1 cellular context compared by ENCODE assay signal in genomic region chr11:66600219-66600923, GRCh38.
TF ChIP-seq lines count a peak whose summit lies in the region.

No MANE protein-coding gene starts in this region.

TF ChIP-seq in GM12878, 131 proteins besides CTCF, POLR2A, EP300 and RAD21:
- TF ChIP-seq SPI1 (IDR thresholded peaks at IDR 0.05; ENCODE audit: borderline replicate concordance, insufficient read depth, low read depth, low read length) = peak; percentile 49; the same call in 1 of the 2 replicates
- TF ChIP-seq SREBF2 (IDR thresholded peaks at IDR 0.05; ENCODE audit: low read length) = no peak
- peak; percentile 62 for TF ChIP-seq ZNF24 (IDR thresholded peaks at IDR 0.05)
